Comparison of ENCODE assay signal across 1 cellular context in genomic region chr22:41296826-41297667, GRCh38.
TF ChIP-seq lines count a peak whose summit lies in the region.

No MANE protein-coding gene starts in this region.

TF ChIP-seq in HepG2, 621 proteins besides CTCF, POLR2A, EP300 and RAD21 (continued from another document and continues in another):
- no peak for TF ChIP-seq HOXD1 (CRISPR knock-in tag; IDR thresholded peaks at IDR 0.05)
- no peak for TF ChIP-seq ELK4 (CRISPR knock-in tag; IDR thresholded peaks at IDR 0.05; ENCODE audit: borderline replicate concordance)
- no peak for TF ChIP-seq ZNF564 (CRISPR knock-in tag; IDR thresholded peaks at IDR 0.05)
- no peak for TF ChIP-seq TOPORS (CRISPR knock-in tag; IDR thresholded peaks at IDR 0.05)
- no peak for TF ChIP-seq ZNF558 (CRISPR knock-in tag; IDR thresholded peaks at IDR 0.05; ENCODE audit: borderline replicate concordance)
- 0 out of 2 replicates have a peak, but pooled peaks have one; percentile 26 for TF ChIP-seq SALL1 (CRISPR knock-in tag; IDR thresholded peaks at IDR 0.05)
- TF ChIP-seq NFIB (CRISPR knock-in tag; IDR thresholded peaks at IDR 0.05; ENCODE audit: borderline replicate concordance) = no peak
- peak; percentile 29; the same call in 1 of the 2 replicates for TF ChIP-seq PAXIP1 (CRISPR knock-in tag; conservative IDR thresholded peaks at IDR 0.05)
- TF ChIP-seq, protein P1, sequence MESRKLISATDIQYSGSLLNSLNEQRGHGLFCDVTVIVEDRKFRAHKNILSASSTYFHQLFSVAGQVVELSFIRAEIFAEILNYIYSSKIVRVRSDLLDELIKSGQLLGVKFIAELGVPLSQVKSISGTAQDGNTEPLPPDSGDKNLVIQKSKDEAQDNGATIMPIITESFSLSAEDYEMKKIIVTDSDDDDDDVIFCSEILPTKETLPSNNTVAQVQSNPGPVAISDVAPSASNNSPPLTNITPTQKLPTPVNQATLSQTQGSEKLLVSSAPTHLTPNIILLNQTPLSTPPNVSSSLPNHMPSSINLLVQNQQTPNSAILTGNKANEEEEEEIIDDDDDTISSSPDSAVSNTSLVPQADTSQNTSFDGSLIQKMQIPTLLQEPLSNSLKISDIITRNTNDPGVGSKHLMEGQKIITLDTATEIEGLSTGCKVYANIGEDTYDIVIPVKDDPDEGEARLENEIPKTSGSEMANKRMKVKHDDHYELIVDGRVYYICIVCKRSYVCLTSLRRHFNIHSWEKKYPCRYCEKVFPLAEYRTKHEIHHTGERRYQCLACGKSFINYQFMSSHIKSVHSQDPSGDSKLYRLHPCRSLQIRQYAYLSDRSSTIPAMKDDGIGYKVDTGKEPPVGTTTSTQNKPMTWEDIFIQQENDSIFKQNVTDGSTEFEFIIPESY (CRISPR knock-in tag; IDR thresholded peaks at IDR 0.05) = no peak
- TF ChIP-seq NR2F1 (CRISPR knock-in tag; IDR thresholded peaks at IDR 0.05) = 0 out of 4 replicates have a peak, but pooled peaks of 1 of the 2 experiments have one; percentile 37
- TF ChIP-seq, protein P2, sequence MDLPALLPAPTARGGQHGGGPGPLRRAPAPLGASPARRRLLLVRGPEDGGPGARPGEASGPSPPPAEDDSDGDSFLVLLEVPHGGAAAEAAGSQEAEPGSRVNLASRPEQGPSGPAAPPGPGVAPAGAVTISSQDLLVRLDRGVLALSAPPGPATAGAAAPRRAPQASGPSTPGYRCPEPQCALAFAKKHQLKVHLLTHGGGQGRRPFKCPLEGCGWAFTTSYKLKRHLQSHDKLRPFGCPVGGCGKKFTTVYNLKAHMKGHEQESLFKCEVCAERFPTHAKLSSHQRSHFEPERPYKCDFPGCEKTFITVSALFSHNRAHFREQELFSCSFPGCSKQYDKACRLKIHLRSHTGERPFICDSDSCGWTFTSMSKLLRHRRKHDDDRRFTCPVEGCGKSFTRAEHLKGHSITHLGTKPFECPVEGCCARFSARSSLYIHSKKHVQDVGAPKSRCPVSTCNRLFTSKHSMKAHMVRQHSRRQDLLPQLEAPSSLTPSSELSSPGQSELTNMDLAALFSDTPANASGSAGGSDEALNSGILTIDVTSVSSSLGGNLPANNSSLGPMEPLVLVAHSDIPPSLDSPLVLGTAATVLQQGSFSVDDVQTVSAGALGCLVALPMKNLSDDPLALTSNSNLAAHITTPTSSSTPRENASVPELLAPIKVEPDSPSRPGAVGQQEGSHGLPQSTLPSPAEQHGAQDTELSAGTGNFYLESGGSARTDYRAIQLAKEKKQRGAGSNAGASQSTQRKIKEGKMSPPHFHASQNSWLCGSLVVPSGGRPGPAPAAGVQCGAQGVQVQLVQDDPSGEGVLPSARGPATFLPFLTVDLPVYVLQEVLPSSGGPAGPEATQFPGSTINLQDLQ (CRISPR knock-in tag; IDR thresholded peaks at IDR 0.05) = no peak
- TF ChIP-seq, protein P3, sequence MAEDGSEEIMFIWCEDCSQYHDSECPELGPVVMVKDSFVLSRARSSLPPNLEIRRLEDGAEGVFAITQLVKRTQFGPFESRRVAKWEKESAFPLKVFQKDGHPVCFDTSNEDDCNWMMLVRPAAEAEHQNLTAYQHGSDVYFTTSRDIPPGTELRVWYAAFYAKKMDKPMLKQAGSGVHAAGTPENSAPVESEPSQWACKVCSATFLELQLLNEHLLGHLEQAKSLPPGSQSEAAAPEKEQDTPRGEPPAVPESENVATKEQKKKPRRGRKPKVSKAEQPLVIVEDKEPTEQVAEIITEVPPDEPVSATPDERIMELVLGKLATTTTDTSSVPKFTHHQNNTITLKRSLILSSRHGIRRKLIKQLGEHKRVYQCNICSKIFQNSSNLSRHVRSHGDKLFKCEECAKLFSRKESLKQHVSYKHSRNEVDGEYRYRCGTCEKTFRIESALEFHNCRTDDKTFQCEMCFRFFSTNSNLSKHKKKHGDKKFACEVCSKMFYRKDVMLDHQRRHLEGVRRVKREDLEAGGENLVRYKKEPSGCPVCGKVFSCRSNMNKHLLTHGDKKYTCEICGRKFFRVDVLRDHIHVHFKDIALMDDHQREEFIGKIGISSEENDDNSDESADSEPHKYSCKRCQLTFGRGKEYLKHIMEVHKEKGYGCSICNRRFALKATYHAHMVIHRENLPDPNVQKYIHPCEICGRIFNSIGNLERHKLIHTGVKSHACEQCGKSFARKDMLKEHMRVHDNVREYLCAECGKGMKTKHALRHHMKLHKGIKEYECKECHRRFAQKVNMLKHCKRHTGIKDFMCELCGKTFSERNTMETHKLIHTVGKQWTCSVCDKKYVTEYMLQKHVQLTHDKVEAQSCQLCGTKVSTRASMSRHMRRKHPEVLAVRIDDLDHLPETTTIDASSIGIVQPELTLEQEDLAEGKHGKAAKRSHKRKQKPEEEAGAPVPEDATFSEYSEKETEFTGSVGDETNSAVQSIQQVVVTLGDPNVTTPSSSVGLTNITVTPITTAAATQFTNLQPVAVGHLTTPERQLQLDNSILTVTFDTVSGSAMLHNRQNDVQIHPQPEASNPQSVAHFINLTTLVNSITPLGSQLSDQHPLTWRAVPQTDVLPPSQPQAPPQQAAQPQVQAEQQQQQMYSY (CRISPR knock-in tag; IDR thresholded peaks at IDR 0.05) = no peak
- no peak for TF ChIP-seq ZNF674 (CRISPR knock-in tag; IDR thresholded peaks at IDR 0.05; ENCODE audit: low read depth)
- TF ChIP-seq CHD4 (IDR thresholded peaks at IDR 0.05; ENCODE audit: borderline replicate concordance, low read length) = no peak
- no peak for TF ChIP-seq AGO2 (optimal IDR thresholded peaks at IDR 0.05; ENCODE audit: low read depth, low read length)
- no peak for TF ChIP-seq ZNF484 (CRISPR knock-in tag; IDR thresholded peaks at IDR 0.05; ENCODE audit: borderline replicate concordance, low read depth)
- TF ChIP-seq PHF5A (CRISPR knock-in tag; IDR thresholded peaks at IDR 0.05; ENCODE audit: low read depth, unreplicated experiment) = no peak
- peak; percentile 20 for TF ChIP-seq TEAD3 (CRISPR knock-in tag; optimal IDR thresholded peaks at IDR 0.05; ENCODE audit: borderline replicate concordance)
- peak; percentile 62 for TF ChIP-seq HNF4A (CRISPR knock-in tag; IDR thresholded peaks at IDR 0.05)
- peak; percentile 72 for TF ChIP-seq RARA (CRISPR knock-in tag; IDR thresholded peaks at IDR 0.05)
- TF ChIP-seq NFIC (IDR thresholded peaks at IDR 0.05; ENCODE audit: low read length) = no peak
- TF ChIP-seq, protein P4, sequence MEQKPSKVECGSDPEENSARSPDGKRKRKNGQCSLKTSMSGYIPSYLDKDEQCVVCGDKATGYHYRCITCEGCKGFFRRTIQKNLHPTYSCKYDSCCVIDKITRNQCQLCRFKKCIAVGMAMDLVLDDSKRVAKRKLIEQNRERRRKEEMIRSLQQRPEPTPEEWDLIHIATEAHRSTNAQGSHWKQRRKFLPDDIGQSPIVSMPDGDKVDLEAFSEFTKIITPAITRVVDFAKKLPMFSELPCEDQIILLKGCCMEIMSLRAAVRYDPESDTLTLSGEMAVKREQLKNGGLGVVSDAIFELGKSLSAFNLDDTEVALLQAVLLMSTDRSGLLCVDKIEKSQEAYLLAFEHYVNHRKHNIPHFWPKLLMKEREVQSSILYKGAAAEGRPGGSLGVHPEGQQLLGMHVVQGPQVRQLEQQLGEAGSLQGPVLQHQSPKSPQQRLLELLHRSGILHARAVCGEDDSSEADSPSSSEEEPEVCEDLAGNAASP (CRISPR knock-in tag; IDR thresholded peaks at IDR 0.05; ENCODE audit: borderline replicate concordance) = no peak
- TF ChIP-seq, protein P5, sequence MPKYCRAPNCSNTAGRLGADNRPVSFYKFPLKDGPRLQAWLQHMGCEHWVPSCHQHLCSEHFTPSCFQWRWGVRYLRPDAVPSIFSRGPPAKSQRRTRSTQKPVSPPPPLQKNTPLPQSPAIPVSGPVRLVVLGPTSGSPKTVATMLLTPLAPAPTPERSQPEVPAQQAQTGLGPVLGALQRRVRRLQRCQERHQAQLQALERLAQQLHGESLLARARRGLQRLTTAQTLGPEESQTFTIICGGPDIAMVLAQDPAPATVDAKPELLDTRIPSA (CRISPR knock-in tag; IDR thresholded peaks at IDR 0.05; ENCODE audit: borderline replicate concordance) = no peak
- no peak for TF ChIP-seq HNF4G (IDR thresholded peaks at IDR 0.05; ENCODE audit: borderline replicate concordance, low read depth, low read length)
- no peak for TF ChIP-seq HNF4G (CRISPR knock-in tag; IDR thresholded peaks at IDR 0.05; ENCODE audit: borderline replicate concordance, low read depth)
- no peak for TF ChIP-seq ATF2 (CRISPR knock-in tag; IDR thresholded peaks at IDR 0.05)
- TF ChIP-seq HMG20A (CRISPR knock-in tag; IDR thresholded peaks at IDR 0.05; ENCODE audit: borderline replicate concordance) = peak; percentile 24; the same call in 1 of the 2 replicates
- no peak for TF ChIP-seq ARNT (IDR thresholded peaks at IDR 0.05)
- no peak for TF ChIP-seq TEAD2 (CRISPR knock-in tag; IDR thresholded peaks at IDR 0.05)
- TF ChIP-seq REPIN1 (CRISPR knock-in tag; IDR thresholded peaks at IDR 0.05; ENCODE audit: borderline replicate concordance, low read depth) = no peak
- peak; percentile 29; the same call in 1 of the 2 replicates for TF ChIP-seq ZFX (CRISPR knock-in tag; IDR thresholded peaks at IDR 0.05; ENCODE audit: low read depth)
- 0 out of 2 replicates have a peak, but pooled peaks have one; percentile 30 for TF ChIP-seq FOXO1 (CRISPR knock-in tag; IDR thresholded peaks at IDR 0.05)
- TF ChIP-seq, protein P6, sequence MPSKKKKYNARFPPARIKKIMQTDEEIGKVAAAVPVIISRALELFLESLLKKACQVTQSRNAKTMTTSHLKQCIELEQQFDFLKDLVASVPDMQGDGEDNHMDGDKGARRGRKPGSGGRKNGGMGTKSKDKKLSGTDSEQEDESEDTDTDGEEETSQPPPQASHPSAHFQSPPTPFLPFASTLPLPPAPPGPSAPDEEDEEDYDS (CRISPR knock-in tag; IDR thresholded peaks at IDR 0.05) = no peak
- no peak for TF ChIP-seq HNRNPUL1 (IDR thresholded peaks at IDR 0.05; ENCODE audit: low read depth, low read length)
- TF ChIP-seq GZF1 (CRISPR knock-in tag; IDR thresholded peaks at IDR 0.05) = 0 out of 2 replicates have a peak, but pooled peaks have one; percentile 48
- no peak for TF ChIP-seq SOX13 (IDR thresholded peaks at IDR 0.05)
- 0 out of 4 replicates have a peak, but pooled peaks of 1 of the 2 experiments have one; percentile 14 for TF ChIP-seq SOX13 (CRISPR knock-in tag; conservative IDR thresholded peaks at IDR 0.05 in 1 of 2, IDR thresholded peaks at IDR 0.05 in 1 of 2)
- no peak for TF ChIP-seq ZNF691 (CRISPR knock-in tag; IDR thresholded peaks at IDR 0.05; ENCODE audit: borderline replicate concordance, low read depth)
- no peak for TF ChIP-seq SSRP1 (CRISPR knock-in tag; IDR thresholded peaks at IDR 0.05)
- TF ChIP-seq, protein P7, sequence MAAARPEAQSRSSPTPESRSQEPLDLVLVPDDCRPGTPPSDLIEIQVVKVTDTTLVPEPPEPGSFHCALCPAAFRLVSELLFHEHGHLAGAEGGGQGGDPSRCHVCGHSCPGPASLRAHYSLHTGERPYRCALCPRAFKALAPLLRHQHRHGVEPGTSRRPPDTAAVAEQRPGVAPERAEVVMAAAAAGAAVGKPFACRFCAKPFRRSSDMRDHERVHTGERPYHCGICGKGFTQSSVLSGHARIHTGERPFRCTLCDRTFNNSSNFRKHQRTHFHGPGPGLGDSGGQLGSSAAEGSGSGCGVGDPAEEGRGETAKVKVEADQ (CRISPR knock-in tag; IDR thresholded peaks at IDR 0.05; ENCODE audit: borderline replicate concordance) = no peak
